In genomic region chr12:109951136-109951535, GRCh38 we compare ENCODE assay signal across 10 cellular contexts. TPM values are rescaled to one million over a fixed set of nuclear protein-coding genes. Genes with fewer than 3 reads are reported as not detected.
A peak's percentile ranks its signal among the peaks of the same experiment; 100 is the strongest.
DNase-seq lines count a peak whose midpoint lies in the region; TF ChIP-seq lines count a peak whose summit lies in the region.
"Had no signal": no experiment of that assay in that cellular context is flagged by ENCODE, and none has a peak within 500 bp of the region (broad histone marks: within the 10 kb centered on the region; RNA-seq: fewer than 3 reads in every experiment).

No MANE protein-coding gene starts in this region.

- H3K36me3 Mint-ChIP-seq in MCF 10A (ENCODE audit: insufficient read depth, unreplicated experiment) = peaks cover 80% of the 10 kb centered on the region

- DNase-seq in MCF 10A (ENCODE audit: unreplicated experiment) (peak; percentile 17), breast epithelium (ENCODE audit: low spot score in 2 of 2) (no peak), ascending aorta (ENCODE audit: low spot score in 2 of 2) (no peak), hepatocyte (ENCODE audit: low spot score) (no peak), KBM-7 (no peak), hypothalamus (lab: John Stamatoyannopoulos, UW) (no peak)
- DNase-seq in activated effector memory CD4-positive, alpha-beta T cell treated with Interleukin-2 at 50 U/mL for 16 hours = no peak

- no peak overlapping the region for H2AFZ ChIP-seq in hepatocyte

- H3K36me3 ChIP-seq in breast epithelium = peaks cover 4% of the 10 kb centered on the region
- peaks cover 15 to 37% of the 10 kb centered on the region in 2 donors for H3K36me3 ChIP-seq in ascending aorta
- H3K36me3 ChIP-seq in hepatocyte (replicated peaks; ENCODE audit: insufficient read depth, low read depth) = no peaks in the 10 kb centered on the region
- peaks cover 40 to 47% of the 10 kb centered on the region in 2 donors for H3K36me3 ChIP-seq in stomach smooth muscle (ENCODE audit: control insufficient read depth in 2 of 2, insufficient read depth in 2 of 2, low read length in 2 of 2)

- intact Hi-C loops in MCF 10A (cut with micrococcal nuclease) = loop anchor here (5.0 kb wide), 1 partner anchor 86 kb away; no protein-coding TSS in a partner anchor
- intact Hi-C loops in breast epithelium (cut with DNase I; ENCODE audit: low total_unique reads) = no loop called here
- intact Hi-C loops in ascending aorta (cut with DNase I) = loop anchor here (2.0 kb wide), 1 partner anchor 48 kb away; the partner anchor contains the start of gene ANKRD13A

- no peak overlapping the region for H3K9ac ChIP-seq in stomach smooth muscle (ENCODE audit: low read length in 2 of 2)

- no peaks in the 10 kb centered on the region for H3K9me3 Mint-ChIP-seq in MCF 10A (ENCODE audit: unreplicated experiment)

- TF ChIP-seq CTCF in MCF 10A (IDR thresholded peaks at IDR 0.05; ENCODE audit: unreplicated experiment) = no peak
- no peak for TF ChIP-seq CTCF in breast epithelium (IDR thresholded peaks at IDR 0.05)
- no peak for TF ChIP-seq CTCF in ascending aorta (IDR thresholded peaks at IDR 0.05)
- TF ChIP-seq CTCF in hepatocyte (IDR thresholded peaks at IDR 0.05; ENCODE audit: poor library complexity) = no peak

- POLR2A ChIA-PET in MCF 10A (lab: Yijun Ruan, JAX) = interaction anchor here (1.9 kb wide), 1 partner anchor 32 kb away, joined by 4 read pairs; no protein-coding TSS in a partner anchor

- no peaks in the 10 kb centered on the region for H3K9me3 ChIP-seq in breast epithelium
- H3K9me3 ChIP-seq in ascending aorta = no peaks in the 10 kb centered on the region
- no peaks in the 10 kb centered on the region for H3K9me3 ChIP-seq in hepatocyte (ENCODE audit: low read depth)
- H3K9me3 ChIP-seq in stomach smooth muscle (ENCODE audit: control insufficient read depth in 2 of 2, low read length in 2 of 2) = no peaks in the 10 kb centered on the region
- H3K9me3 ChIP-seq: A549 had no signal

- TF ChIP-seq POLR2A in breast epithelium (IDR thresholded peaks at IDR 0.05) = no peak

- in situ Hi-C loops in KBM-7 (cut with MboI; ENCODE audit: low pct_unique_long_range_greater_than_20kb, low sequenced_read_pairs) = no loop called here

- no peaks in the 10 kb centered on the region for H4K20me1 ChIP-seq in hepatocyte (ENCODE audit: insufficient read depth, poor library complexity, severe bottlenecking)

- H3K27me3 ChIP-seq in breast epithelium (no peaks in the 10 kb centered on the region), ascending aorta (no peaks in the 10 kb centered on the region), hepatocyte (no peaks in the 10 kb centered on the region), stomach smooth muscle (ENCODE audit: control insufficient read depth in 1 of 2, insufficient read depth in 2 of 2, low read length in 2 of 2) (no peaks in the 10 kb centered on the region)

- CTCF ChIA-PET in MCF 10A (lab: Yijun Ruan, JAX) = interaction anchor here (0.8 to 1.0 kb wide), 2 partner anchors 105 to 106 kb away, joined by 3 read pairs; no protein-coding TSS in a partner anchor

- H3K27me3 Mint-ChIP-seq in MCF 10A (ENCODE audit: insufficient read depth, unreplicated experiment) = no peaks in the 10 kb centered on the region

- peaks cover 21% of the 10 kb centered on the region for H3K4me1 Mint-ChIP-seq in MCF 10A (ENCODE audit: insufficient read depth, unreplicated experiment)

- H3K4me3 ChIP-seq in breast epithelium = no peak overlapping the region
- H3K4me3 ChIP-seq in ascending aorta = no peak overlapping the region
- H3K4me3 ChIP-seq in hepatocyte = no peak overlapping the region
- no peak overlapping the region for H3K4me3 ChIP-seq in stomach smooth muscle (ENCODE audit: low read length in 2 of 2)
- H3K4me3 ChIP-seq: A549, SK-N-MC had no signal

- no peak overlapping the region for H3K4me3 Mint-ChIP-seq in MCF 10A (ENCODE audit: unreplicated experiment)

- H3K27ac ChIP-seq in breast epithelium (no peak overlapping the region), ascending aorta (peak overlapping the region; percentile 77 to 78), hepatocyte (peak overlapping the region; percentile 3), stomach smooth muscle (ENCODE audit: low read length) (peak overlapping the region; percentile 62)
- H3K27ac ChIP-seq: A549, SK-N-MC had no signal

- H3K9me2 ChIP-seq in hepatocyte (replicated peaks; ENCODE audit: insufficient read depth) = no peaks in the 10 kb centered on the region

- no TSS peak for BruUV-seq in MCF 10A (replicated peaks; lab: Mats Ljungman, UMichigan)

- WGBS in hepatocyte (ENCODE audit: low lambda C conversion rate, missing lambda C conversion rate) = 77% methylated on average over 5 of the region's 5 CpGs

- peak overlapping the region; percentile 24 for H3K27ac Mint-ChIP-seq in MCF 10A (ENCODE audit: low read depth, unreplicated experiment)

- no peaks in the 10 kb centered on the region for H3K79me2 ChIP-seq in hepatocyte

- H3K4me1 ChIP-seq in breast epithelium (no peaks in the 10 kb centered on the region), ascending aorta (peaks cover 16 to 35% of the 10 kb centered on the region in 2 donors), hepatocyte (ENCODE audit: insufficient read depth) (peaks cover 27% of the 10 kb centered on the region), stomach smooth muscle (ENCODE audit: control insufficient read depth, insufficient read depth, low read length) (peaks cover 41% of the 10 kb centered on the region)

- H3K4me2 ChIP-seq in hepatocyte = no peak overlapping the region
- H3K4me2 ChIP-seq: A549 had no signal

RNA-seq across cellular contexts. Expression of gene GIT2, which starts 45.0 kb away (rescaled TPM):
- total RNA-seq in MCF 10A (2022) (30.0 and 30.9 TPM in 2 replicates), breast epithelium (10 to 100 TPM; 41.3 to 53.1 (median 42.6) TPM), ascending aorta (44.9 TPM), hepatocyte (20.8 and 22.4 TPM in 2 replicates)
- 21.5 and 21.9 TPM in 2 replicates for polyA plus RNA-seq in hepatocyte

RNA-seq across cellular contexts. Expression of gene ANKRD13A, which starts 48.1 kb away (rescaled TPM):
- total RNA-seq in MCF 10A (2022) (26.1 and 32.5 TPM in 2 replicates), breast epithelium (100 to 1,000 TPM in 1 of 3 donors, 10 to 100 TPM in 2; 66.4 to 172 (median 88.2) TPM), ascending aorta (199 TPM), hepatocyte (49.7 and 55.3 TPM in 2 replicates)
- polyA plus RNA-seq in hepatocyte = 13.2 and 14.3 TPM in 2 replicates

RNA-seq across cellular contexts. Expression of gene TCHP, which starts 51.1 kb away (rescaled TPM):
- total RNA-seq in MCF 10A (2022) (26.4 and 36.3 TPM in 2 replicates), breast epithelium (10 to 100 TPM; 10.2 to 20.0 (median 18.6) TPM), ascending aorta (4.2 TPM), hepatocyte (7.7 and 8.0 TPM in 2 replicates)
- 5.5 and 7.9 TPM in 2 replicates for polyA plus RNA-seq in hepatocyte

Comparison
In these comparisons a context has a peak if more than half of its experiments do, and no peak if none do; other contexts are left out.
1. H3K27ac ChIP-seq: peak in ascending aorta (2 of 2), hepatocyte (single experiment) and stomach smooth muscle (single experiment); none in breast epithelium (0 of 2).